ENCODE assay signal across 1 cellular context in genomic region chr16:391885-392335, GRCh38.
TF ChIP-seq lines count a peak whose summit lies in the region.

No MANE protein-coding gene starts in this region.

TF ChIP-seq in H1, 55 proteins besides CTCF, POLR2A, EP300 and RAD21:
- 0 out of 4 replicates have a peak, but pooled peaks of 1 of the 2 experiments have one; percentile 61 for TF ChIP-seq SIN3A (conservative IDR thresholded peaks at IDR 0.05 in 1 of 2, IDR thresholded peaks at IDR 0.05 in 1 of 2; ENCODE audit: low read depth in 1 of 2, low read length in 2 of 2)
- TF ChIP-seq GABPA (IDR thresholded peaks at IDR 0.05; ENCODE audit: borderline replicate concordance, insufficient read depth, low read length): 0 out of 2 replicates have a peak, but pooled peaks have one; percentile 58
- 0 out of 2 replicates have a peak, but pooled peaks have one; percentile 34 for TF ChIP-seq JUN (IDR thresholded peaks at IDR 0.05; ENCODE audit: low read depth, low read length)
- TF ChIP-seq KDM1A (IDR thresholded peaks at IDR 0.05; ENCODE audit: borderline replicate concordance, low read length): peak; percentile 97
- TF ChIP-seq SP4 (IDR thresholded peaks at IDR 0.05; ENCODE audit: low read length): peak; percentile 75; the same call in 1 of the 2 replicates
- peak in 1 of 2 experiments; percentile 89; a peak in 1 of 4 replicates for TF ChIP-seq HDAC2 (IDR thresholded peaks at IDR 0.05; ENCODE audit: borderline replicate concordance in 1 of 2, low read depth in 2 of 2, low read length in 2 of 2)
- TF ChIP-seq SAP30 (IDR thresholded peaks at IDR 0.05; ENCODE audit: insufficient read depth, insufficient replicate concordance, low read length): no peak
- 0 out of 2 replicates have a peak, but pooled peaks have one; percentile 14 for TF ChIP-seq CEBPB (IDR thresholded peaks at IDR 0.05; ENCODE audit: low read depth, low read length)
- TF ChIP-seq BCL11A (IDR thresholded peaks at IDR 0.05; ENCODE audit: low read depth in 2 of 2, low read length in 2 of 2): no peak
- 0 out of 2 replicates have a peak, but pooled peaks have one; percentile 27 for TF ChIP-seq MAX (IDR thresholded peaks at IDR 0.05)
- peak; percentile 79 for TF ChIP-seq ATF2 (IDR thresholded peaks at IDR 0.05; ENCODE audit: low read length)
- TF ChIP-seq CHD2 (IDR thresholded peaks at IDR 0.05; ENCODE audit: low read length): no peak
